ENCODE assay signal across 13 cellular contexts in the genomic region with DNA sequence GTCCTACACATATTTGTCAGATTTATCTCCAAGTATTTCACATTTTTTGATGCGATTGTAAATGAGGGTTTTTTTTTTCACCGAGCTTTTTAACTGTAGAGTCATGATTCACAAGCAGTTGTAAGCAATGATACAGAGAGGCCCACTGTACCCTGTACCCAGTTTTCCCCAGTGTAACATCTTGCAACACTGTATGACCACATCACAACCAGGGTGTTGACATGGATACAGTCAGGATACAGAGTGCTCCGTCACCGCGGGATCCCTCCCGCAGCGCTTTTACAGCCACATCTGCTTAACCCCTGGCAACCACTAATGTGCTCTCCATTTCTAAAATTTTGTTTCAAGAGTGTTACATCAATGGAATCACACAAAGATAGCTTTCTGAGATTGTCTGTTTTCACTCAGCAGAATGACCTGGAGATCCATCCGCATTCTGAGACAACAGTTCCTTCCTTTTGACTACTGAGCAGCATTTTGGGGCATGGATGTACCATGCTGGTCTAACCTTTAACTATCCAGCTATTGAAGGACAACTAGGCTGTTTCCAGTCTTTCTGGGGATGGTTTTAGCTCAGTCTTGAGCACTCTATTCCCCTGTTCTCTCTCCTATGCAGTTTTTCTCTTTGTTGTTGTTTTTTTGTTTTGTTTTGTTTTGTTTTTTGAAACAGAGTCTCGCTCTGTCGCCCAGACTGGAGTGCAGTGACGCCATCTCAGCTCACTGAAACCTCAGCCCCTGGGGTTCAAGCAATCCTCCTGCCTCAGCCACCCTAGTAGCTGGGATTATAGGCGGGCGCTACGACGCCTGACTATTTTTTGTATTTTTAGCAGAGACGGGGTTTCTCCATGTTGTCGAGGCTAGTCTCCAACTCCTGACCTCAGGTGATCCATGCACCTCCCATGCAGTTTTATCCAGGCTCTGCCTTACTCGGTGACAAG. TPM values are rescaled to one million over a fixed set of nuclear protein-coding genes. Genes with fewer than 3 reads are reported as not detected.
DNase-seq lines count a peak whose midpoint lies in the region; ATAC-seq and TF ChIP-seq lines count a peak whose summit lies in the region.
"Had no signal": no experiment of that assay in that cellular context is flagged by ENCODE, and none has a peak within 500 bp of the region (broad histone marks: within the 10 kb centered on the region; RNA-seq: fewer than 3 reads in every experiment).

No MANE protein-coding gene starts in this region.

- H3K4me1 ChIP-seq in right atrium auricular region = no peaks in the 10 kb centered on the region
- no peaks in the 10 kb centered on the region for H3K4me1 ChIP-seq in body of pancreas
- H3K4me1 ChIP-seq in left lung = no peaks in the 10 kb centered on the region
- H3K4me1 ChIP-seq: tibial nerve had no signal

- H3K4me3 ChIP-seq in right atrium auricular region (no peak overlapping the region), body of pancreas (no peak overlapping the region), left lung (no peak overlapping the region)
- H3K4me3 ChIP-seq: ovary, tibial nerve had no signal

- no peaks in the 10 kb centered on the region for H3K9me3 ChIP-seq in right atrium auricular region
- H3K9me3 ChIP-seq in body of pancreas = no peaks in the 10 kb centered on the region
- H3K9me3 ChIP-seq in left lung = no peaks in the 10 kb centered on the region
- H3K9me3 ChIP-seq: ovary, tibial nerve had no signal

- no peak for TF ChIP-seq POLR2A in body of pancreas (IDR thresholded peaks at IDR 0.05)

- no peaks in the 10 kb centered on the region for H3K36me3 ChIP-seq in right atrium auricular region
- no peaks in the 10 kb centered on the region for H3K36me3 ChIP-seq in body of pancreas (replicated peaks in 1 of 2; ENCODE audit: insufficient read depth in 1 of 2, low read depth in 2 of 2)
- no peaks in the 10 kb centered on the region for H3K36me3 ChIP-seq in left lung
- H3K36me3 ChIP-seq: ovary, tibial nerve had no signal

- H3K27ac ChIP-seq in right atrium auricular region = no peak overlapping the region
- no peak overlapping the region for H3K27ac ChIP-seq in body of pancreas
- H3K27ac ChIP-seq in left lung = no peak overlapping the region
- H3K27ac ChIP-seq: C4-2B, ovary, tibial nerve had no signal

- TF ChIP-seq CTCF in right atrium auricular region (IDR thresholded peaks at IDR 0.05) = no peak
- no peak for TF ChIP-seq CTCF in body of pancreas (IDR thresholded peaks at IDR 0.05)
- TF ChIP-seq CTCF in left lung (IDR thresholded peaks at IDR 0.05) = no peak

- H3K27me3 ChIP-seq in right atrium auricular region (no peaks in the 10 kb centered on the region), body of pancreas (no peaks in the 10 kb centered on the region), left lung (peaks cover 0 to under 1% of the 10 kb centered on the region in 2 donors)
- H3K27me3 ChIP-seq: ovary, tibial nerve had no signal

- intact Hi-C loops in Right ventricle myocardium inferior (cut with DNase I) (no loop called here), body of pancreas (cut with DNase I) (no loop called here), left lung (cut with DNase I) (no loop called here)

- ATAC-seq in Right ventricle myocardium inferior (peak; percentile 29), body of pancreas (no peak), left lung (no peak), HG03442 (IDR thresholded peaks at IDR 0.05; ENCODE audit: unreplicated experiment) (no peak)

- DNase-seq in Right ventricle myocardium inferior (ENCODE audit: missing footprints) (peak; percentile 70), right atrium auricular region (ENCODE audit: low spot score) (no peak), body of pancreas (peak in 3 of 4 donors; percentile 4 to 8 (median 6)), left lung (peak; percentile 25 to 78), anterior cingulate cortex (lab: John Stamatoyannopoulos, UW) (no peak), OCI-M2 (lab: John Stamatoyannopoulos, UW; ENCODE audit: unreplicated experiment) (no peak), nucleus accumbens (lab: John Stamatoyannopoulos, UW) (no peak)
- DNase-seq: amniotic stem cell had no signal

- 82 to 87% methylated on average over 18 of the region's 18 CpGs for WGBS in body of pancreas, 2 donors

RNA-seq across cellular contexts. Expression of a gene that starts 25.9 kb away (rescaled TPM):
- total RNA-seq in Right ventricle myocardium inferior = not detected
- total RNA-seq in right atrium auricular region = under 1 TPM; 0.26 to 0.67 TPM
- 10 to 100 TPM; 15.8 to 16.3 TPM for total RNA-seq in body of pancreas
- 10 to 100 TPM; 20.2 to 39.8 TPM for total RNA-seq in left lung
- total RNA-seq: SK-MEL-5 had no signal

RNA-seq across cellular contexts. Expression of a gene that starts 48.4 kb away (rescaled TPM):
- total RNA-seq in Right ventricle myocardium inferior (3.2 TPM), right atrium auricular region (1 to 10 TPM; 1.5 to 2.7 TPM), body of pancreas (1 to 10 TPM; 3.4 to 6.3 TPM), left lung (10 to 100 TPM; 20.1 to 30.9 TPM)
- total RNA-seq: SK-MEL-5 had no signal

Comparison
In these comparisons a context has a peak if more than half of its experiments do, and no peak if none do; other contexts are left out.
1. DNase-seq: peak in Right ventricle myocardium inferior (single experiment), body of pancreas (3 of 4) and left lung (2 of 2); none in right atrium auricular region (single experiment), anterior cingulate cortex (0 of 58), OCI-M2 (single experiment) and nucleus accumbens (0 of 56).
2. RNA of a gene that starts 25.9 kb away (total RNA-seq): 20.2 to 39.8 TPM in left lung and 15.8 to 16.3 TPM in body of pancreas; 0.26 to 0.67 TPM in right atrium auricular region and not detected in Right ventricle myocardium inferior (single experiment); every median in the first group is over 10 times any median in the second.